9 cellular contexts compared by ENCODE assay signal in the genomic region with DNA sequence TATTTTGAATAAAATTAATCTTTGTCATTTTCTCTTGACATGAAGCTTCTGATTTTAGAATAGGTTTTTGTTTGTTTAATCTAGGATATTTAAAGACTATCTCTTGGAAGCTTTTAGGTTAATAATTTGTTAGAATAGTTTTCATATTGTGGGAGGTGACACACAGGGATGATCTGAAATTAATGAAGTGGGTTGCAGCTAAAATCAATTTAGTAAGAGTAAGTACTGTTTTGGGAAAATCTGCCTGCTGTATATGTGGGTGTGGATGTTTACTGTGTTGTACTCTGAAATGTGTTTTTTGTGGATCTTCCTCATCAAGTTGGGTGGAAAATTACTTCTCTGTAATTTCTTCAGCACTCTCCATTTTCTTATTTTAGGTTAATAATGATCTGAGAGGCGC.
DNase-seq lines count a peak whose midpoint lies in the region; ATAC-seq and TF ChIP-seq lines count a peak whose summit lies in the region.
"Had no signal": no experiment of that assay in that cellular context is flagged by ENCODE, and none has a peak within 500 bp of the region (broad histone marks: within the 10 kb centered on the region; RNA-seq: fewer than 3 reads in every experiment).

No MANE protein-coding gene starts in this region.

- ATAC-seq in PC-3 (no peak), psoas muscle (no peak), GM19324 (IDR thresholded peaks at IDR 0.05; ENCODE audit: low FRiP score, unreplicated experiment) (no peak), GM18868 (IDR thresholded peaks at IDR 0.05; ENCODE audit: unreplicated experiment) (no peak)

- H3K27ac ChIP-seq in BLaER1 (peak overlapping the region; percentile 51; the same call in 1 of the 2 replicates), PC-3 (ENCODE audit: low read length) (peak overlapping the region; percentile 91), epithelial cell of prostate (peak overlapping the region; percentile 83), psoas muscle (peak overlapping the region; percentile 19)

- TF ChIP-seq CTCF in PC-3 (conservative IDR thresholded peaks at IDR 0.05; ENCODE audit: low read depth, low read length): no peak
- no peak for TF ChIP-seq CTCF in psoas muscle (IDR thresholded peaks at IDR 0.05)

- CTCF ChIA-PET in PC-3 (lab: Charles Lee): interaction anchor here (0.7 kb wide), 1 partner anchor 36 kb away, joined by 3 read pairs; no protein-coding TSS in a partner anchor

- peaks cover 9% of the 10 kb centered on the region; the same call in 1 of the 2 replicates for H3K79me2 ChIP-seq in PC-3 (ENCODE audit: low read length)

- H4K20me1 ChIP-seq in BLaER1 (no peaks in the 10 kb centered on the region), PC-3 (ENCODE audit: low read length) (no peaks in the 10 kb centered on the region)

- no peaks in the 10 kb centered on the region for H3K9me2 ChIP-seq in PC-3 (replicated peaks; ENCODE audit: low read length)

- intact Hi-C loops in PC-3 (cut with micrococcal nuclease) (loop anchor here (2.0 kb wide), 1 partner anchor 68 kb away; a partner anchor contains a TSS), psoas muscle (cut with DNase I) (no loop called here)

- H3K27me3 ChIP-seq in BLaER1: no peaks in the 10 kb centered on the region
- H3K27me3 ChIP-seq in PC-3 (ENCODE audit: low read length): no peaks in the 10 kb centered on the region
- no peaks in the 10 kb centered on the region for H3K27me3 ChIP-seq in psoas muscle (ENCODE audit: insufficient read depth in 3 of 3, low read length in 2 of 3)

- H3K9ac ChIP-seq in BLaER1 (no peak overlapping the region), PC-3 (ENCODE audit: low read length) (peak overlapping the region; percentile 73)

- no peaks in the 10 kb centered on the region for H3F3A ChIP-seq in PC-3 (ENCODE audit: low read length, unreplicated experiment)

- H3K4me3 ChIP-seq in BLaER1: no peak overlapping the region
- peak overlapping the region; percentile 60; the same call in 1 of the 2 replicates for H3K4me3 ChIP-seq in PC-3 (ENCODE audit: low read length)
- H3K4me3 ChIP-seq in psoas muscle: peak overlapping the region; percentile 22
- H3K4me3 ChIP-seq: HAP-1 had no signal

- H3K9me3 ChIP-seq in BLaER1 (no peaks in the 10 kb centered on the region), PC-3 (ENCODE audit: low read length) (no peaks in the 10 kb centered on the region), psoas muscle (no peaks in the 10 kb centered on the region)
- H3K9me3 ChIP-seq: HAP-1 had no signal

- no peak for DNase-seq in PC-3
- no peak for DNase-seq in epithelial cell of prostate (ENCODE audit: low read depth, low spot score)
- no peak for DNase-seq in psoas muscle
- no peak for DNase-seq in AG08396 (ENCODE audit: low spot score)
- no peak for DNase-seq in NCI-H1105 treated with DMSO at 0.1 percent for 48 hours (lab: John Stamatoyannopoulos, UW)

- H3K4me1 ChIP-seq in BLaER1 (peaks cover 21% of the 10 kb centered on the region), PC-3 (ENCODE audit: insufficient read depth, low read length) (peaks cover 35% of the 10 kb centered on the region), psoas muscle (peaks cover 3% of the 10 kb centered on the region)

- H2AFZ ChIP-seq in PC-3 (ENCODE audit: low read length): peak overlapping the region; percentile 78; the same call in 1 of the 2 replicates

- H3K4me2 ChIP-seq in BLaER1: peak overlapping the region; percentile 61
- peak overlapping the region; percentile 80 for H3K4me2 ChIP-seq in PC-3 (ENCODE audit: low read length)

- POLR2A ChIA-PET in PC-3 (lab: Charles Lee; ENCODE audit: unreplicated experiment): no interaction called here

- peaks cover 42% of the 10 kb centered on the region for H3K36me3 ChIP-seq in BLaER1
- no peaks in the 10 kb centered on the region for H3K36me3 ChIP-seq in PC-3 (ENCODE audit: low read depth, low read length)
- H3K36me3 ChIP-seq in psoas muscle (ENCODE audit: insufficient read depth in 1 of 2, low read depth in 1 of 2): peaks cover 0 to 71% of the 10 kb centered on the region in 2 donors

- WGBS in psoas muscle, 3 donors: 88 to 100% (median 89%) methylated on average over 1 of the region's 1 CpG

- TSS peak; percentile 75 for BruUV-seq in PC-3 (replicated peaks; lab: Mats Ljungman, UMichigan)

Comparison
In these comparisons a context has a peak if more than half of its experiments do, and no peak if none do; other contexts are left out.
1. H3K27ac ChIP-seq: peak in every context shown above with its lines; median percentile 91 in PC-3; 83 in epithelial cell of prostate; 51 in BLaER1; 19 in psoas muscle.